In the genomic region with DNA sequence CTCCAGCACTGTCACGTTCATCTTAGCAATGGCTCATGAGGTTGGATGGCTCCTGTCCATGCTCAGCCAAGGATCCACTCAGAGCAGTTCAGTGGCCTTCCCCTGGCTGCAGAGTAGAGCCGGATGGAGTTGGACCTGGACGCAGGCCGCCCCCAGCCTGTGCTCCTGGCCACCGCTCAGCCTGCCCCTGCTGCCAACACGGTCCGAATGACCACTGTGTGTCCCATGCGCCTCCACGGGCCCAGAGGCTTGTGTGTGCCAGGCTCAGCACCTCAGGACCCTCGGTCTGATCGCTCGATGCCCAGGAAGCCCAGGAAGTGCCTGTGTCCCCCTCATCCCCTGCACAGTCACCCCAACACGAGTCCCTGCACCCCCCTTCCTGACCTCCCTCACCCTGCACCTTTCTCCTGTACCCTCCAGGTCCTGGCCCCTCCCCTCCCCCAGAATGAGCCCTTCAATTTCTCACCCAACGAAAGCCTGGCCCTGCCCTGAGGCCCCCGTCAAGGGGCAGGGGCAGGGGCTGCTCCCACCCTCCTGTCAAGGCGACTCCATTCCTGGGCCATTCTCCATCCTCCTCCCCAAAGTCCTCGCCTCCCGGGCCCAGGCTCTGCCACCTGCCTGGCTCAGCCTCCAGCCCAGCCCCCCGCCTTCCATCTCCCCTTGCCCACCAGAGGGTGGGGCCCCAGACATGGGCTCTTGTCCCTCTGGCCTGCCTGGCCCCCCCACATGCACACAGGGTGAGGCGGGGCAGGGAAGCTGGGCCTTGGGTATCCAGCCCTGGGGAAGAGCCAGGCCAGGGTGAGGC, we compare ENCODE assay signal across 18 cellular contexts.
A peak's percentile ranks its signal among the peaks of the same experiment; 100 is the strongest.
DNase-seq lines count a peak whose midpoint lies in the region; ATAC-seq and TF ChIP-seq lines count a peak whose summit lies in the region.
"Had no signal": no experiment of that assay in that cellular context is flagged by ENCODE, and none has a peak within 500 bp of the region (broad histone marks: within the 10 kb centered on the region; RNA-seq: fewer than 3 reads in every experiment).

No MANE protein-coding gene starts in this region.

- intact Hi-C loops in right cardiac atrium (cut with DNase I): no loop called here

- DNase-seq in activated effector memory CD4-positive, alpha-beta T cell treated with anti-CD3 and anti-CD28 coated beads, Interleukin-2, amount 50 U/mL, for 16 hours: peak; percentile 50
- DNase-seq in activated effector memory CD4-positive, alpha-beta T cell treated with Interleukin-2 at 50 U/mL for 16 hours: no peak
- peak; percentile 56 for DNase-seq in H7
- DNase-seq in right cardiac atrium: peak; percentile 2 to 40 (median 28)
- DNase-seq in osteoblast (ENCODE audit: insufficient read length, low spot score, missing footprints): peak; percentile 43
- no peak for DNase-seq in NCI-H1930 (lab: John Stamatoyannopoulos, UW)
- no peak for DNase-seq in GM19240 (ENCODE audit: insufficient read length, low spot score)
- DNase-seq in GM23338 (ENCODE audit: low spot score): no peak
- DNase-seq: DMS79 treated with DMSO at 0.1 percent for 48 hours, H9, Karpas-422, NCI-H1048, NCI-H1436 treated with DMSO at 0.1 percent for 48 hours, NCI-H2029 treated with DMSO at 0.1 percent for 48 hours, NCI-H2171 treated with DMSO at 0.1 percent for 48 hours, NCI-H446 treated with DMSO at 0.1 percent for 48 hours had no signal

- no peaks in the 10 kb centered on the region; the same call in 2 of the 3 replicates for H3K36me3 Mint-ChIP-seq in GM23338 (ENCODE audit: low read depth)
- H3K36me3 Mint-ChIP-seq: IgD-negative memory B cell had no signal

- no peak for TF ChIP-seq CTCF in osteoblast (IDR thresholded peaks at IDR 0.05; ENCODE audit: extremely low read depth, low read depth, low read length)
- TF ChIP-seq CTCF in GM23338 (conservative IDR thresholded peaks at IDR 0.05; ENCODE audit: low read depth in 2 of 2): no peak

- H3K27me3 ChIP-seq in H7 (ENCODE audit: control insufficient read depth, insufficient read depth, low read length) (peaks cover 5% of the 10 kb centered on the region; the same call in 1 of the 2 replicates), right cardiac atrium (ENCODE audit: control insufficient read depth, insufficient read depth) (no peaks in the 10 kb centered on the region), osteoblast (ENCODE audit: insufficient read depth, low read length) (peaks cover 8% of the 10 kb centered on the region), GM23338 (ENCODE audit: insufficient read depth) (no peaks in the 10 kb centered on the region)

- ATAC-seq in right cardiac atrium (no peak), GM23338 (no peak)

- H2AFZ ChIP-seq in osteoblast (ENCODE audit: low read length) (no peak overlapping the region), GM23338 (no peak overlapping the region)

- no peaks in the 10 kb centered on the region for H3F3A ChIP-seq in GM23338 (replicated peaks; ENCODE audit: low read depth)

- H3K79me2 ChIP-seq in osteoblast (ENCODE audit: insufficient read depth, low read length) (no peaks in the 10 kb centered on the region), GM23338 (replicated peaks; ENCODE audit: insufficient read depth) (no peaks in the 10 kb centered on the region)

- H3K9me3 Mint-ChIP-seq in GM23338: no peaks in the 10 kb centered on the region; the same call in 1 of the 3 replicates
- H3K9me3 Mint-ChIP-seq: H9, IgD-negative memory B cell had no signal

- H3K4me3 Mint-ChIP-seq in GM23338: no peak overlapping the region
- H3K4me3 Mint-ChIP-seq: H9 had no signal

- no peaks in the 10 kb centered on the region for H3K36me3 ChIP-seq in H7 (replicated peaks; ENCODE audit: control insufficient read depth, insufficient read depth, low read length)
- no peaks in the 10 kb centered on the region for H3K36me3 ChIP-seq in osteoblast (ENCODE audit: insufficient read depth, low read length)
- no peaks in the 10 kb centered on the region for H3K36me3 ChIP-seq in GM23338 (ENCODE audit: insufficient read depth)

- H3K9me3 ChIP-seq in right cardiac atrium (ENCODE audit: control insufficient read depth, low read length) (peaks cover 2% of the 10 kb centered on the region), osteoblast (ENCODE audit: low read depth, low read length) (no peaks in the 10 kb centered on the region)

- no peak overlapping the region for H3K27ac Mint-ChIP-seq in GM23338
- H3K27ac Mint-ChIP-seq: H9 had no signal

- H3K4me1 Mint-ChIP-seq in GM23338: no peaks in the 10 kb centered on the region; the same call in 1 of the 3 replicates

- no peaks in the 10 kb centered on the region for H3K4me1 ChIP-seq in right cardiac atrium (ENCODE audit: control insufficient read depth, insufficient read depth, low read length)
- H3K4me1 ChIP-seq in osteoblast (ENCODE audit: insufficient read depth, low read length): no peaks in the 10 kb centered on the region
- no peaks in the 10 kb centered on the region for H3K4me1 ChIP-seq in GM23338 (ENCODE audit: insufficient read depth)

- H3K4me3 ChIP-seq in H7 (ENCODE audit: insufficient read depth, low read depth, low read length) (no peak overlapping the region), right cardiac atrium (ENCODE audit: low read length) (no peak overlapping the region), osteoblast (ENCODE audit: insufficient read depth, low read length) (no peak overlapping the region), GM23338 (no peak overlapping the region)

- H3K4me2 ChIP-seq in osteoblast (ENCODE audit: insufficient read depth, low read length) (no peak overlapping the region), GM23338 (no peak overlapping the region)

- no peaks in the 10 kb centered on the region for H3K9me2 ChIP-seq in GM23338 (ENCODE audit: insufficient read depth)

- H4K20me1 ChIP-seq in osteoblast (ENCODE audit: insufficient read depth, low read length) (no peaks in the 10 kb centered on the region), GM23338 (replicated peaks; ENCODE audit: insufficient read depth) (no peaks in the 10 kb centered on the region)

- H3K27ac ChIP-seq in right cardiac atrium (ENCODE audit: low read length): no peak overlapping the region
- H3K27ac ChIP-seq in osteoblast (ENCODE audit: low read depth, low read length): no peak overlapping the region
- H3K27ac ChIP-seq in GM23338 (ENCODE audit: low read depth): no peak overlapping the region
- H3K27ac ChIP-seq: 22Rv1 had no signal

- H3K27me3 Mint-ChIP-seq in GM23338 (ENCODE audit: insufficient read depth, low read depth, poor library complexity): peaks cover 31% of the 10 kb centered on the region

- WGBS in right cardiac atrium: 66% methylated on average over 20 of the region's 20 CpGs

TF ChIP-seq in GM23338, 12 proteins besides CTCF, POLR2A, EP300 and RAD21:
- no peak for TF ChIP-seq ZNF331 (CRISPR knock-in tag; IDR thresholded peaks at IDR 0.05; ENCODE audit: low read depth)
- no peak for TF ChIP-seq JUNB (IDR thresholded peaks at IDR 0.05; ENCODE audit: unreplicated experiment)
- TF ChIP-seq STAT1 (IDR thresholded peaks at IDR 0.05; ENCODE audit: unreplicated experiment): no peak

Comparison
In these comparisons a context has a peak if more than half of its experiments do, and no peak if none do; other contexts are left out.
1. DNase-seq: peak in activated effector memory CD4-positive, alpha-beta T cell treated with anti-CD3 and anti-CD28 coated beads, Interleukin-2, amount 50 U/mL, for 16 hours (single experiment), H7 (single experiment), right cardiac atrium (3 of 3) and osteoblast (single experiment); none in activated effector memory CD4-positive, alpha-beta T cell treated with Interleukin-2 at 50 U/mL for 16 hours (single experiment), NCI-H1930 (0 of 2), GM19240 (single experiment) and GM23338 (single experiment).